ENCODE assay signal across 19 cellular contexts in genomic region chr13:100581504-100581903, GRCh38. TPM values are rescaled to one million over a fixed set of nuclear protein-coding genes. Genes with fewer than 3 reads are reported as not detected.
DNase-seq lines count a peak whose midpoint lies in the region; ATAC-seq and TF ChIP-seq lines count a peak whose summit lies in the region.
"Had no signal": no experiment of that assay in that cellular context is flagged by ENCODE, and none has a peak within 500 bp of the region (broad histone marks: within the 10 kb centered on the region; RNA-seq: fewer than 3 reads in every experiment).

No MANE protein-coding gene starts in this region.

- H2AFZ ChIP-seq in SK-N-SH (ENCODE audit: low read depth): no peak overlapping the region
- H2AFZ ChIP-seq: GM23248 had no signal

- no peaks in the 10 kb centered on the region for H3K79me2 ChIP-seq in SK-N-SH (ENCODE audit: insufficient read depth)

- DNase-seq in activated naive CD4-positive, alpha-beta T cell treated with anti-CD3 and anti-CD28 coated beads, Interleukin-2, amount 10 ng/mL, durations not matched to agents 7 days and 5 days: peak; percentile 25
- DNase-seq in activated naive CD4-positive, alpha-beta T cell treated with anti-CD3 and anti-CD28 coated beads, Interleukin-2, amount 50 U/mL, for 16 hours: no peak
- DNase-seq in T-cell (no peak), immature natural killer cell (no peak), SK-N-SH (no peak)
- peak; percentile 29 for DNase-seq in activated CD8-positive, alpha-beta T cell treated with anti-CD3 and anti-CD28 coated beads, Interleukin-2, amount 10 ng/mL, durations not matched to agents 7 days and 5 days
- DNase-seq: Caco-2; CD4-positive, alpha-beta T cell; GM23248; H9; HFFc6; Kasumi-1; NCI-H1694; NCI-H2081; NCI-H2171; NCI-H345; NCI-H524 had no signal

- H3K27me3 ChIP-seq in SK-N-SH (ENCODE audit: insufficient read depth): no peaks in the 10 kb centered on the region

- no peaks in the 10 kb centered on the region for H3K9me2 ChIP-seq in SK-N-SH

- H3K4me1 Mint-ChIP-seq in activated naive CD4-positive, alpha-beta T cell treated with anti-CD3 and anti-CD28 coated beads, Interleukin-2, amount 10 ng/mL, durations not matched to agents 7 days and 5 days: peaks cover 59% of the 10 kb centered on the region
- H3K4me1 Mint-ChIP-seq in T-cell: peaks cover 37 to 50% (median 48%) of the 10 kb centered on the region in 3 donors
- peaks cover 56% of the 10 kb centered on the region for H3K4me1 Mint-ChIP-seq in activated CD8-positive, alpha-beta T cell treated with anti-CD3 and anti-CD28 coated beads, Interleukin-2, amount 10 ng/mL, durations not matched to agents 7 days and 5 days (ENCODE audit: low read depth)
- peaks cover 19 to 22% of the 10 kb centered on the region in 2 donors for H3K4me1 Mint-ChIP-seq in immature natural killer cell

- H4K20me1 ChIP-seq in SK-N-SH (ENCODE audit: insufficient read depth): no peaks in the 10 kb centered on the region

- H3K27ac ChIP-seq in SK-N-SH (ENCODE audit: low read depth in 2 of 2, low read length in 1 of 2): no peak overlapping the region
- H3K27ac ChIP-seq: GM23248 had no signal

- no peak for TF ChIP-seq CTCF in SK-N-SH (IDR thresholded peaks at IDR 0.05)

- no peak for TF ChIP-seq RAD21 in SK-N-SH (IDR thresholded peaks at IDR 0.05; ENCODE audit: low read length)

- TF ChIP-seq EP300 in SK-N-SH (IDR thresholded peaks at IDR 0.05; ENCODE audit: borderline replicate concordance in 1 of 2, low read depth in 1 of 2, low read length in 1 of 2): no peak

- no peak overlapping the region for H3K4me2 ChIP-seq in SK-N-SH

- WGBS in SK-N-SH (ENCODE audit: low lambda C conversion rate): 83% methylated on average over 2 of the region's 2 CpGs

- H3K9ac ChIP-seq in SK-N-SH: no peak overlapping the region
- H3K9ac ChIP-seq: GM23248 had no signal

- peaks cover 41% of the 10 kb centered on the region for H3K36me3 Mint-ChIP-seq in activated naive CD4-positive, alpha-beta T cell treated with anti-CD3 and anti-CD28 coated beads, Interleukin-2, amount 10 ng/mL, durations not matched to agents 7 days and 5 days
- peaks cover 35% of the 10 kb centered on the region for H3K36me3 Mint-ChIP-seq in T-cell
- H3K36me3 Mint-ChIP-seq in activated CD8-positive, alpha-beta T cell treated with anti-CD3 and anti-CD28 coated beads, Interleukin-2, amount 10 ng/mL, durations not matched to agents 7 days and 5 days (ENCODE audit: low read depth): peaks cover 33% of the 10 kb centered on the region
- peaks cover 17 to 41% (median 27%) of the 10 kb centered on the region in 3 donors for H3K36me3 Mint-ChIP-seq in immature natural killer cell

- H3K9me3 Mint-ChIP-seq in activated naive CD4-positive, alpha-beta T cell treated with anti-CD3 and anti-CD28 coated beads, Interleukin-2, amount 10 ng/mL, durations not matched to agents 7 days and 5 days: peaks cover 13% of the 10 kb centered on the region
- H3K9me3 Mint-ChIP-seq in T-cell (no peaks in the 10 kb centered on the region), immature natural killer cell (peaks cover 0 to under 1% (median 0%) of the 10 kb centered on the region in 6 donors)
- peaks cover 9% of the 10 kb centered on the region for H3K9me3 Mint-ChIP-seq in activated CD8-positive, alpha-beta T cell treated with anti-CD3 and anti-CD28 coated beads, Interleukin-2, amount 10 ng/mL, durations not matched to agents 7 days and 5 days (ENCODE audit: insufficient read depth)
- H3K9me3 Mint-ChIP-seq: CD4-positive, alpha-beta T cell; HFFc6 had no signal

- H3K9me3 ChIP-seq in SK-N-SH: no peaks in the 10 kb centered on the region
- H3K9me3 ChIP-seq: Caco-2 had no signal

- H3K27ac Mint-ChIP-seq in activated naive CD4-positive, alpha-beta T cell treated with anti-CD3 and anti-CD28 coated beads, Interleukin-2, amount 10 ng/mL, durations not matched to agents 7 days and 5 days: peak overlapping the region; percentile 78
- H3K27ac Mint-ChIP-seq in T-cell (no peak overlapping the region), immature natural killer cell (peak overlapping the region in 4 of 6 donors; percentile 5 to 46 (median 19))
- peak overlapping the region; percentile 71 for H3K27ac Mint-ChIP-seq in activated CD8-positive, alpha-beta T cell treated with anti-CD3 and anti-CD28 coated beads, Interleukin-2, amount 10 ng/mL, durations not matched to agents 7 days and 5 days
- H3K27ac Mint-ChIP-seq: CD4-positive, alpha-beta T cell; H9; HFFc6 had no signal

- no peaks in the 10 kb centered on the region for H3K4me1 ChIP-seq in SK-N-SH (ENCODE audit: control insufficient read depth in 1 of 2, insufficient read depth in 2 of 2, low read depth in 1 of 2, low read length in 1 of 2)
- H3K4me1 ChIP-seq: Caco-2 had no signal

- CTCF ChIA-PET in activated naive CD4-positive, alpha-beta T cell treated with anti-CD3 and anti-CD28 coated beads, Interleukin-2, amount 10 ng/mL, durations not matched to agents 7 days and 5 days (lab: Charles Lee): interaction anchor here (8.8 kb wide), 1 partner anchor 8 kb away, joined by 74 read pairs; no protein-coding TSS in a partner anchor
- CTCF ChIA-PET in T-cell (lab: Charles Lee): no interaction called here
- CTCF ChIA-PET in activated CD8-positive, alpha-beta T cell treated with anti-CD3 and anti-CD28 coated beads, Interleukin-2, amount 10 ng/mL, durations not matched to agents 7 days and 5 days (lab: Charles Lee): interaction anchor here (1.2 to 15.2 kb wide), 2 partner anchors 8 kb away, joined by 3 to 167 read pairs; no protein-coding TSS in a partner anchor
- CTCF ChIA-PET in SK-N-SH (lab: Yijun Ruan, JAX): no interaction called here

- ATAC-seq in T-cell (replicated peaks in 1 of 4) (peak; percentile 57 to 70 (median 60)), GM18502 (IDR thresholded peaks at IDR 0.05; ENCODE audit: poor library complexity, unreplicated experiment) (no peak)
- ATAC-seq in activated CD8-positive, alpha-beta T cell treated with anti-CD3 and anti-CD28 coated beads, Interleukin-2, amount 10 ng/mL, durations not matched to agents 7 days and 5 days: peak; percentile 59
- ATAC-seq: Panc1 had no signal

- H3K27me3 Mint-ChIP-seq in activated naive CD4-positive, alpha-beta T cell treated with anti-CD3 and anti-CD28 coated beads, Interleukin-2, amount 10 ng/mL, durations not matched to agents 7 days and 5 days: no peaks in the 10 kb centered on the region
- no peaks in the 10 kb centered on the region for H3K27me3 Mint-ChIP-seq in T-cell
- H3K27me3 Mint-ChIP-seq in activated CD8-positive, alpha-beta T cell treated with anti-CD3 and anti-CD28 coated beads, Interleukin-2, amount 10 ng/mL, durations not matched to agents 7 days and 5 days (ENCODE audit: low read depth): no peaks in the 10 kb centered on the region
- peaks cover 0 to 3% (median 0%) of the 10 kb centered on the region in 3 donors for H3K27me3 Mint-ChIP-seq in immature natural killer cell (ENCODE audit: low read depth in 3 of 3)
- H3K27me3 Mint-ChIP-seq: CD4-positive, alpha-beta T cell had no signal

- H3F3A ChIP-seq in SK-N-SH (replicated peaks; ENCODE audit: insufficient read depth): no peaks in the 10 kb centered on the region

- H3K4me3 ChIP-seq in SK-N-SH (ENCODE audit: low read depth in 2 of 2, low read length in 1 of 2): no peak overlapping the region
- H3K4me3 ChIP-seq: GM23248 had no signal

- H3K36me3 ChIP-seq in SK-N-SH (replicated peaks in 1 of 2; ENCODE audit: control insufficient read depth in 1 of 2, insufficient read depth in 2 of 2, low read length in 1 of 2): peaks cover 0 to 6% of the 10 kb centered on the region in 2 experiments

- H3K4me3 Mint-ChIP-seq in activated naive CD4-positive, alpha-beta T cell treated with anti-CD3 and anti-CD28 coated beads, Interleukin-2, amount 10 ng/mL, durations not matched to agents 7 days and 5 days: peak overlapping the region; percentile 35
- H3K4me3 Mint-ChIP-seq in T-cell (peak overlapping the region in 1 of 3 donors; percentile 35), immature natural killer cell (peak overlapping the region in 4 of 5 donors; percentile 19 to 36 (median 26))
- no peak overlapping the region for H3K4me3 Mint-ChIP-seq in activated CD8-positive, alpha-beta T cell treated with anti-CD3 and anti-CD28 coated beads, Interleukin-2, amount 10 ng/mL, durations not matched to agents 7 days and 5 days
- H3K4me3 Mint-ChIP-seq: CD4-positive, alpha-beta T cell; H9; HFFc6 had no signal

- POLR2A ChIA-PET in T-cell (lab: Charles Lee): no interaction called here
- POLR2A ChIA-PET in activated CD8-positive, alpha-beta T cell treated with anti-CD3 and anti-CD28 coated beads, Interleukin-2, amount 10 ng/mL, durations not matched to agents 7 days and 5 days (lab: Charles Lee): no interaction called here
- POLR2A ChIA-PET in SK-N-SH (lab: Yijun Ruan, JAX): no interaction called here

TF ChIP-seq in SK-N-SH, 30 proteins besides CTCF, POLR2A, EP300 and RAD21:
- no peak for TF ChIP-seq SMC3 (IDR thresholded peaks at IDR 0.05; ENCODE audit: low read depth, low read length)
- TF ChIP-seq USF2 (IDR thresholded peaks at IDR 0.05; ENCODE audit: borderline replicate concordance, low read depth, low read length): no peak
- no peak for TF ChIP-seq GABPA (IDR thresholded peaks at IDR 0.05; ENCODE audit: low read depth)

RNA-seq across cellular contexts. Expression of gene GGACT, which starts 7.1 kb away (rescaled TPM):
- total RNA-seq in T-cell: 1 to 10 TPM; 4.4 to 7.9 (median 6.4) TPM
- total RNA-seq in activated CD8-positive, alpha-beta T cell treated with anti-CD3 and anti-CD28 coated beads, Interleukin-2, amount 10 ng/mL, durations not matched to agents 7 days and 5 days: 1 to 10 TPM; 3.1 to 3.5 TPM
- polyA plus RNA-seq in immature natural killer cell: 10 to 100 TPM; 10.4 to 13.0 (median 11.8) TPM
- 5.4 and 7.1 TPM in 2 replicates for polyA plus RNA-seq in SK-N-SH (2012; rRNA removed)
- 6.2 and 6.9 TPM in 2 replicates for polyA plus RNA-seq in SK-N-SH (2012; cell fraction: cytosol; rRNA removed)
- polyA plus RNA-seq in SK-N-SH (2012; cell fraction: nucleus; rRNA removed): 3.9 and 4.1 TPM in 2 replicates

Comparison
In these comparisons a context has a peak if more than half of its experiments do, and no peak if none do; other contexts are left out.
1. DNase-seq: peak in activated naive CD4-positive, alpha-beta T cell treated with anti-CD3 and anti-CD28 coated beads, Interleukin-2, amount 10 ng/mL, durations not matched to agents 7 days and 5 days (single experiment) and activated CD8-positive, alpha-beta T cell treated with anti-CD3 and anti-CD28 coated beads, Interleukin-2, amount 10 ng/mL, durations not matched to agents 7 days and 5 days (single experiment); none in activated naive CD4-positive, alpha-beta T cell treated with anti-CD3 and anti-CD28 coated beads, Interleukin-2, amount 50 U/mL, for 16 hours (single experiment), T-cell (0 of 34), immature natural killer cell (0 of 3) and SK-N-SH (single experiment).
2. H3K27ac Mint-ChIP-seq: peak in activated naive CD4-positive, alpha-beta T cell treated with anti-CD3 and anti-CD28 coated beads, Interleukin-2, amount 10 ng/mL, durations not matched to agents 7 days and 5 days (single experiment), activated CD8-positive, alpha-beta T cell treated with anti-CD3 and anti-CD28 coated beads, Interleukin-2, amount 10 ng/mL, durations not matched to agents 7 days and 5 days (single experiment) and immature natural killer cell (4 of 6); none in T-cell (0 of 2).
3. CTCF ChIA-PET loops: an anchor here in activated naive CD4-positive, alpha-beta T cell treated with anti-CD3 and anti-CD28 coated beads, Interleukin-2, amount 10 ng/mL, durations not matched to agents 7 days and 5 days (8.8 kb wide) and activated CD8-positive, alpha-beta T cell treated with anti-CD3 and anti-CD28 coated beads, Interleukin-2, amount 10 ng/mL, durations not matched to agents 7 days and 5 days (1.2 to 15.2 kb wide); none called in T-cell and SK-N-SH.